ENCODE assay signal across 1 cellular context in the genomic region with DNA sequence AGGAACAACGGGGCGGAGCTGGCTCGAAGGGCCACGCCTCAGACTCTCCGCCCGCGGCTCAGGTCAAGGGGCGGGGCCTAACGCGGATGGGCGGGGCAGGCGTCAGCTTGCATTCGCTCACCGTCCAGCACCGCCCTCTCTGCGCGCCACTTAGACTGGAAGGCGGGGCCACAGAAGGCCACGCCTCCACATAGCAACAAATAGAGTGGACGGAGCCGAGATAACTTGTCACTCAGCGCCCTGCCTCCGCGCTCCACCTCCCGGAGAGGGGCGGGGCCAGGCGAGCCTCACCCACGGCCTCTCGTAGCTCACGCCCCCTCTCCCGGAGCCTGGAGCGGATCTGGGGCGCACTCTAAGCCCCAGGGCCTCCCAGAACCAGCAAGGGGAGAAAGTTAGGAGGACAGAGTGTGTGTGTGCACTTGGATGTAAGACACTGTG.
TF ChIP-seq lines count a peak whose summit lies in the region.

No MANE protein-coding gene starts in this region.

TF ChIP-seq in GM23338, 12 proteins besides CTCF, POLR2A, EP300 and RAD21 (continued from another document):
- TF ChIP-seq, protein P1, sequence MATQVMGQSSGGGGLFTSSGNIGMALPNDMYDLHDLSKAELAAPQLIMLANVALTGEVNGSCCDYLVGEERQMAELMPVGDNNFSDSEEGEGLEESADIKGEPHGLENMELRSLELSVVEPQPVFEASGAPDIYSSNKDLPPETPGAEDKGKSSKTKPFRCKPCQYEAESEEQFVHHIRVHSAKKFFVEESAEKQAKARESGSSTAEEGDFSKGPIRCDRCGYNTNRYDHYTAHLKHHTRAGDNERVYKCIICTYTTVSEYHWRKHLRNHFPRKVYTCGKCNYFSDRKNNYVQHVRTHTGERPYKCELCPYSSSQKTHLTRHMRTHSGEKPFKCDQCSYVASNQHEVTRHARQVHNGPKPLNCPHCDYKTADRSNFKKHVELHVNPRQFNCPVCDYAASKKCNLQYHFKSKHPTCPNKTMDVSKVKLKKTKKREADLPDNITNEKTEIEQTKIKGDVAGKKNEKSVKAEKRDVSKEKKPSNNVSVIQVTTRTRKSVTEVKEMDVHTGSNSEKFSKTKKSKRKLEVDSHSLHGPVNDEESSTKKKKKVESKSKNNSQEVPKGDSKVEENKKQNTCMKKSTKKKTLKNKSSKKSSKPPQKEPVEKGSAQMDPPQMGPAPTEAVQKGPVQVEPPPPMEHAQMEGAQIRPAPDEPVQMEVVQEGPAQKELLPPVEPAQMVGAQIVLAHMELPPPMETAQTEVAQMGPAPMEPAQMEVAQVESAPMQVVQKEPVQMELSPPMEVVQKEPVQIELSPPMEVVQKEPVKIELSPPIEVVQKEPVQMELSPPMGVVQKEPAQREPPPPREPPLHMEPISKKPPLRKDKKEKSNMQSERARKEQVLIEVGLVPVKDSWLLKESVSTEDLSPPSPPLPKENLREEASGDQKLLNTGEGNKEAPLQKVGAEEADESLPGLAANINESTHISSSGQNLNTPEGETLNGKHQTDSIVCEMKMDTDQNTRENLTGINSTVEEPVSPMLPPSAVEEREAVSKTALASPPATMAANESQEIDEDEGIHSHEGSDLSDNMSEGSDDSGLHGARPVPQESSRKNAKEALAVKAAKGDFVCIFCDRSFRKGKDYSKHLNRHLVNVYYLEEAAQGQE (IDR thresholded peaks at IDR 0.05; ENCODE audit: unreplicated experiment) = no peak
- no peak for TF ChIP-seq NANOG (IDR thresholded peaks at IDR 0.05; ENCODE audit: borderline replicate concordance)
- TF ChIP-seq, protein P2, sequence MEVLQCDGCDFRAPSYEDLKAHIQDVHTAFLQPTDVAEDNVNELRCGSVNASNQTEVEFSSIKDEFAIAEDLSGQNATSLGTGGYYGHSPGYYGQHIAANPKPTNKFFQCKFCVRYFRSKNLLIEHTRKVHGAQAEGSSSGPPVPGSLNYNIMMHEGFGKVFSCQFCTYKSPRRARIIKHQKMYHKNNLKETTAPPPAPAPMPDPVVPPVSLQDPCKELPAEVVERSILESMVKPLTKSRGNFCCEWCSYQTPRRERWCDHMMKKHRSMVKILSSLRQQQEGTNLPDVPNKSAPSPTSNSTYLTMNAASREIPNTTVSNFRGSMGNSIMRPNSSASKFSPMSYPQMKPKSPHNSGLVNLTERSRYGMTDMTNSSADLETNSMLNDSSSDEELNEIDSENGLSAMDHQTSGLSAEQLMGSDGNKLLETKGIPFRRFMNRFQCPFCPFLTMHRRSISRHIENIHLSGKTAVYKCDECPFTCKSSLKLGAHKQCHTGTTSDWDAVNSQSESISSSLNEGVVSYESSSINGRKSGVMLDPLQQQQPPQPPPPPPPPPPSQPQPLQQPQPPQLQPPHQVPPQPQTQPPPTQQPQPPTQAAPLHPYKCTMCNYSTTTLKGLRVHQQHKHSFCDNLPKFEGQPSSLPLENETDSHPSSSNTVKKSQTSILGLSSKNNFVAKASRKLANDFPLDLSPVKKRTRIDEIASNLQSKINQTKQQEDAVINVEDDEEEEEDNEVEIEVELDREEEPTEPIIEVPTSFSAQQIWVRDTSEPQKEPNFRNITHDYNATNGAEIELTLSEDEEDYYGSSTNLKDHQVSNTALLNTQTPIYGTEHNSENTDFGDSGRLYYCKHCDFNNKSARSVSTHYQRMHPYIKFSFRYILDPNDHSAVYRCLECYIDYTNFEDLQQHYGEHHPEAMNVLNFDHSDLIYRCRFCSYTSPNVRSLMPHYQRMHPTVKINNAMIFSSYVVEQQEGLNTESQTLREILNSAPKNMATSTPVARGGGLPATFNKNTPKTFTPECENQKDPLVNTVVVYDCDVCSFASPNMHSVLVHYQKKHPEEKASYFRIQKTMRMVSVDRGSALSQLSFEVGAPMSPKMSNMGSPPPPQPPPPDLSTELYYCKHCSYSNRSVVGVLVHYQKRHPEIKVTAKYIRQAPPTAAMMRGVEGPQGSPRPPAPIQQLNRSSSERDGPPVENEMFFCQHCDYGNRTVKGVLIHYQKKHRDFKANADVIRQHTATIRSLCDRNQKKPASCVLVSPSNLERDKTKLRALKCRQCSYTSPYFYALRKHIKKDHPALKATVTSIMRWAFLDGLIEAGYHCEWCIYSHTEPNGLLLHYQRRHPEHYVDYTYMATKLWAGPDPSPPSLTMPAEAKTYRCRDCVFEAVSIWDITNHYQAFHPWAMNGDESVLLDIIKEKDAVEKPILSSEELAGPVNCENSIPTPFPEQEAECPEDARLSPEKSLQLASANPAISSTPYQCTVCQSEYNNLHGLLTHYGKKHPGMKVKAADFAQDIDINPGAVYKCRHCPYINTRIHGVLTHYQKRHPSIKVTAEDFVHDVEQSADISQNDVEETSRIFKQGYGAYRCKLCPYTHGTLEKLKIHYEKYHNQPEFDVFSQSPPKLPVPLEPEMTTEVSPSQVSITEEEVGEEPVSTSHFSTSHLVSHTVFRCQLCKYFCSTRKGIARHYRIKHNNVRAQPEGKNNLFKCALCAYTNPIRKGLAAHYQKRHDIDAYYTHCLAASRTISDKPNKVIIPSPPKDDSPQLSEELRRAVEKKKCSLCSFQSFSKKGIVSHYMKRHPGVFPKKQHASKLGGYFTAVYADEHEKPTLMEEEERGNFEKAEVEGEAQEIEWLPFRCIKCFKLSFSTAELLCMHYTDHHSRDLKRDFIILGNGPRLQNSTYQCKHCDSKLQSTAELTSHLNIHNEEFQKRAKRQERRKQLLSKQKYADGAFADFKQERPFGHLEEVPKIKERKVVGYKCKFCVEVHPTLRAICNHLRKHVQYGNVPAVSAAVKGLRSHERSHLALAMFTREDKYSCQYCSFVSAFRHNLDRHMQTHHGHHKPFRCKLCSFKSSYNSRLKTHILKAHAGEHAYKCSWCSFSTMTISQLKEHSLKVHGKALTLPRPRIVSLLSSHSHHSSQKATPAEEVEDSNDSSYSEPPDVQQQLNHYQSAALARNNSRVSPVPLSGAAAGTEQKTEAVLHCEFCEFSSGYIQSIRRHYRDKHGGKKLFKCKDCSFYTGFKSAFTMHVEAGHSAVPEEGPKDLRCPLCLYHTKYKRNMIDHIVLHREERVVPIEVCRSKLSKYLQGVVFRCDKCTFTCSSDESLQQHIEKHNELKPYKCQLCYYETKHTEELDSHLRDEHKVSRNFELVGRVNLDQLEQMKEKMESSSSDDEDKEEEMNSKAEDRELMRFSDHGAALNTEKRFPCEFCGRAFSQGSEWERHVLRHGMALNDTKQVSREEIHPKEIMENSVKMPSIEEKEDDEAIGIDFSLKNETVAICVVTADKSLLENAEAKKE (CRISPR knock-in tag; IDR thresholded peaks at IDR 0.05) = no peak
- no peak for TF ChIP-seq EZH2 (IDR thresholded peaks at IDR 0.05; ENCODE audit: low read depth, unreplicated experiment)
- TF ChIP-seq ZNF114 (CRISPR knock-in tag; IDR thresholded peaks at IDR 0.05) = no peak
- TF ChIP-seq CREB1 (CRISPR knock-in tag; IDR thresholded peaks at IDR 0.05; ENCODE audit: low read depth) = no peak; the same call in 1 of the 2 replicates
- TF ChIP-seq JUNB (IDR thresholded peaks at IDR 0.05; ENCODE audit: unreplicated experiment) = no peak
